Comparison of ENCODE assay signal across 1 cellular context in the genomic region with DNA sequence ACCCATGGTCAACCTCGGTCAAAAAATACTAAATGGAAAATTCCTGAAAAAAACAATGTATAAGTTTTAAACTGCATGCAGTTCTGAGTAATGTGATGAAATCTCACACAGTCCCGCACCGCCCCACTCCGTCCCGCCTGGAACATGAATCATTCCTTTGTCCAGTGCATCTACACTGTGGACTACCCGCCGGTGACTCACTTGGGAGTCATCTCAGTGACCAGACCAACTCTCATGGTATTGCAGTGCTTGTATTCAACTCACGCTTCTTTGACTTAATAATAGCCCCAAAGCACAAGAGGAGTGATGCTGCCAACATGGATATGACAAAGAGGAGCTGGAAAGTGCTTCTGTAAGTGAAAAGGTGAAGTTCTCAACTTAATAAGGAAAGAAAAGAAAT.
TF ChIP-seq lines count a peak whose summit lies in the region.

No MANE protein-coding gene starts in this region.

TF ChIP-seq in HEK293, 187 proteins besides CTCF, POLR2A, EP300 and RAD21 (continued from another document):
- TF ChIP-seq ZNF366 (tag by site-specific recombination; conservative IDR thresholded peaks at IDR 0.05) (0 out of 2 replicates have a peak, but pooled peaks have one; percentile 37), GLI4 (tag by site-specific recombination; IDR thresholded peaks at IDR 0.05) (no peak), ZNF398 (tag by site-specific recombination; IDR thresholded peaks at IDR 0.05) (no peak), ZNF747 (tag by site-specific recombination; IDR thresholded peaks at IDR 0.05) (no peak)
- TF ChIP-seq, protein P1, sequence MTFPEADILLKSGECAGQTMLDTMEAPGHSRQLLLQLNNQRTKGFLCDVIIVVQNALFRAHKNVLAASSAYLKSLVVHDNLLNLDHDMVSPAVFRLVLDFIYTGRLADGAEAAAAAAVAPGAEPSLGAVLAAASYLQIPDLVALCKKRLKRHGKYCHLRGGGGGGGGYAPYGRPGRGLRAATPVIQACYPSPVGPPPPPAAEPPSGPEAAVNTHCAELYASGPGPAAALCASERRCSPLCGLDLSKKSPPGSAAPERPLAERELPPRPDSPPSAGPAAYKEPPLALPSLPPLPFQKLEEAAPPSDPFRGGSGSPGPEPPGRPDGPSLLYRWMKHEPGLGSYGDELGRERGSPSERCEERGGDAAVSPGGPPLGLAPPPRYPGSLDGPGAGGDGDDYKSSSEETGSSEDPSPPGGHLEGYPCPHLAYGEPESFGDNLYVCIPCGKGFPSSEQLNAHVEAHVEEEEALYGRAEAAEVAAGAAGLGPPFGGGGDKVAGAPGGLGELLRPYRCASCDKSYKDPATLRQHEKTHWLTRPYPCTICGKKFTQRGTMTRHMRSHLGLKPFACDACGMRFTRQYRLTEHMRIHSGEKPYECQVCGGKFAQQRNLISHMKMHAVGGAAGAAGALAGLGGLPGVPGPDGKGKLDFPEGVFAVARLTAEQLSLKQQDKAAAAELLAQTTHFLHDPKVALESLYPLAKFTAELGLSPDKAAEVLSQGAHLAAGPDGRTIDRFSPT (tag by site-specific recombination; IDR thresholded peaks at IDR 0.05), result 0 out of 2 replicates have a peak, but pooled peaks have one; percentile 39
- TF ChIP-seq, protein P2, sequence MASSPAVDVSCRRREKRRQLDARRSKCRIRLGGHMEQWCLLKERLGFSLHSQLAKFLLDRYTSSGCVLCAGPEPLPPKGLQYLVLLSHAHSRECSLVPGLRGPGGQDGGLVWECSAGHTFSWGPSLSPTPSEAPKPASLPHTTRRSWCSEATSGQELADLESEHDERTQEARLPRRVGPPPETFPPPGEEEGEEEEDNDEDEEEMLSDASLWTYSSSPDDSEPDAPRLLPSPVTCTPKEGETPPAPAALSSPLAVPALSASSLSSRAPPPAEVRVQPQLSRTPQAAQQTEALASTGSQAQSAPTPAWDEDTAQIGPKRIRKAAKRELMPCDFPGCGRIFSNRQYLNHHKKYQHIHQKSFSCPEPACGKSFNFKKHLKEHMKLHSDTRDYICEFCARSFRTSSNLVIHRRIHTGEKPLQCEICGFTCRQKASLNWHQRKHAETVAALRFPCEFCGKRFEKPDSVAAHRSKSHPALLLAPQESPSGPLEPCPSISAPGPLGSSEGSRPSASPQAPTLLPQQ (tag by site-specific recombination; IDR thresholded peaks at IDR 0.05), result 0 out of 2 replicates have a peak, but pooled peaks have one; percentile 11
